8 cellular contexts compared by ENCODE assay signal in genomic region chr1:109493805-109494539, GRCh38. TPM values are rescaled to one million over a fixed set of nuclear protein-coding genes. Genes with fewer than 3 reads are reported as not detected.
DNase-seq lines count a peak whose midpoint lies in the region; ATAC-seq and TF ChIP-seq lines count a peak whose summit lies in the region.

Gene CYB561D1 (plus strand): TSS chr1:109494094. CDS start chr1:109494140, 46 bp downstream.

- ATAC-seq in GM18861 (IDR thresholded peaks at IDR 0.05; ENCODE audit: unreplicated experiment), result peak; percentile 86
- peak; percentile 89 for ATAC-seq in HG03095 (IDR thresholded peaks at IDR 0.05; ENCODE audit: unreplicated experiment)

- H3K4me3 ChIP-seq in AG09309 (ENCODE audit: control insufficient read depth, low read depth, low read length) (peak within 1 kb of the TSS; percentile 98), kidney epithelial cell (ENCODE audit: low read depth, low read length) (peak within 1 kb of the TSS; percentile 99)

- DNase-seq in AG09309 (ENCODE audit: low read depth) (peak; percentile 33), NCI-H2227 (lab: John Stamatoyannopoulos, UW; ENCODE audit: unreplicated experiment) (peak; percentile 95), kidney epithelial cell (ENCODE audit: low read depth) (no peak)
- DNase-seq in activated CD4-positive, CD25-positive, alpha-beta regulatory T cell (lab: John Stamatoyannopoulos, UW), result peak; percentile 82 to 86 (median 82)
- DNase-seq in central memory CD4-positive, alpha-beta T cell, result peak; percentile 87
- DNase-seq in stimulated activated CD4-positive, alpha-beta T cell treated with anti-CD3 and anti-CD28 coated beads, Interleukin-15, amount 100 ng/mL, for 48 hours (ENCODE audit: low read depth in 2 of 2), result peak; percentile 77 to 86

- peaks cover 2% of the 10 kb centered on the region for H3K36me3 ChIP-seq in kidney epithelial cell (ENCODE audit: control insufficient read depth, insufficient read depth, low read length)

- peak; percentile 83 for TF ChIP-seq CTCF in AG09309 (IDR thresholded peaks at IDR 0.05; ENCODE audit: control insufficient read depth, insufficient read depth, low read depth, low read length, missing control alignments)
- TF ChIP-seq CTCF in kidney epithelial cell (IDR thresholded peaks at IDR 0.05; ENCODE audit: insufficient read depth, low read length, poor library complexity, severe bottlenecking), result peak; percentile 80

- no peaks in the 10 kb centered on the region for H3K27me3 ChIP-seq in kidney epithelial cell (ENCODE audit: control insufficient read depth, insufficient read depth, low read length)

RNA-seq across cellular contexts. Expression of gene CYB561D1, which starts in this region (rescaled TPM):
- 9.5 and 13.0 TPM in 2 replicates for total RNA-seq in kidney epithelial cell
